Comparison of ENCODE assay signal across 8 cellular contexts in genomic region chr6:28105286-28105685, GRCh38. TPM values are rescaled to one million over a fixed set of nuclear protein-coding genes. Genes with fewer than 3 reads are reported as not detected.
A peak's percentile ranks its signal among the peaks of the same experiment; 100 is the strongest.
DNase-seq lines count a peak whose midpoint lies in the region; ATAC-seq, FAIRE-seq and TF ChIP-seq lines count a peak whose summit lies in the region.

No MANE protein-coding gene starts in this region.

- H3K27ac ChIP-seq in ACC112 (ENCODE audit: low read depth, low read length) (no peak overlapping the region), thyroid gland (peak overlapping the region in 2 of 3 donors; percentile 88 to 90), small intestine (ENCODE audit: low read depth in 1 of 2, low read length in 1 of 2) (peak overlapping the region in 1 of 2 donors; percentile 84)

- DNase-seq in NCI-H2227 (lab: John Stamatoyannopoulos, UW; ENCODE audit: unreplicated experiment) (peak; percentile 37), astrocyte of the spinal cord (ENCODE audit: low read depth, low spot score) (no peak), kidney glomerular epithelial cell (lab: John Stamatoyannopoulos, UW) (peak; percentile 40), thyroid gland (no peak), small intestine (no peak), GM12892 (ENCODE audit: insufficient read length) (no peak)

- intact Hi-C loops in thyroid gland (cut with DNase I), result no loop called here

- H3K36me3 ChIP-seq in ACC112 (ENCODE audit: insufficient read depth, low read length) (no peaks in the 10 kb centered on the region), thyroid gland (no peaks in the 10 kb centered on the region), small intestine (ENCODE audit: control insufficient read depth in 2 of 2, insufficient read depth in 2 of 2, low read length in 2 of 2) (no peaks in the 10 kb centered on the region)

- 28 to 33% methylated on average over 4 of the region's 4 CpGs for WGBS in thyroid gland, 2 donors
- WGBS in small intestine, 3 donors, result 17 to 27% (median 21%) methylated on average over 4 of the region's 4 CpGs

- H3K27me3 ChIP-seq in ACC112 (ENCODE audit: insufficient read depth, low read length), result 0 out of 2 replicates have a peak, but pooled peaks cover 6% of the 10 kb centered on the region
- no peaks in the 10 kb centered on the region for H3K27me3 ChIP-seq in thyroid gland
- H3K27me3 ChIP-seq in small intestine (ENCODE audit: control insufficient read depth in 2 of 2, insufficient read depth in 2 of 2, low read length in 2 of 2), result no peaks in the 10 kb centered on the region

- H3K9me3 ChIP-seq in thyroid gland (no peaks in the 10 kb centered on the region), small intestine (ENCODE audit: control insufficient read depth, low read depth) (no peaks in the 10 kb centered on the region)

- TF ChIP-seq CTCF in astrocyte of the spinal cord (IDR thresholded peaks at IDR 0.05; ENCODE audit: low read depth, low read length) (no peak), thyroid gland (IDR thresholded peaks at IDR 0.05) (no peak)

- H3K4me3 ChIP-seq in ACC112 (ENCODE audit: low read depth, low read length) (peak overlapping the region; percentile 80), astrocyte of the spinal cord (ENCODE audit: low read depth, low read length) (peak overlapping the region; percentile 68), thyroid gland (replicated peaks in 1 of 3) (peak overlapping the region; percentile 42 to 79 (median 59)), small intestine (ENCODE audit: low read depth in 1 of 2, low read length in 2 of 2) (peak overlapping the region in 1 of 2 donors; percentile 74)

- FAIRE-seq in small intestine (lab: Jason Lieb, UNC), result no peak
- FAIRE-seq in GM12892 (lab: Jason Lieb, UNC), result no peak

- H3K4me1 ChIP-seq in ACC112 (ENCODE audit: control insufficient read depth, insufficient read depth, low read length, unreplicated experiment), result no peaks in the 10 kb centered on the region
- peaks cover 0 to 3% of the 10 kb centered on the region in 2 donors for H3K4me1 ChIP-seq in thyroid gland
- no peaks in the 10 kb centered on the region for H3K4me1 ChIP-seq in small intestine (ENCODE audit: control insufficient read depth in 2 of 2, insufficient read depth in 1 of 2, low read depth in 1 of 2, low read length in 1 of 2)

- ATAC-seq in GM18505 (IDR thresholded peaks at IDR 0.05; ENCODE audit: unreplicated experiment), result peak; percentile 20

- H2AFZ ChIP-seq in ACC112 (ENCODE audit: low read length, unreplicated experiment), result peak overlapping the region; percentile 95

- H3K79me2 ChIP-seq in ACC112 (ENCODE audit: control insufficient read depth, insufficient read depth, low read length, unreplicated experiment), result no peaks in the 10 kb centered on the region

- TF ChIP-seq POLR2A in GM18505 (IDR thresholded peaks at IDR 0.05; ENCODE audit: borderline replicate concordance, extremely low read depth, insufficient read depth, insufficient read length) (no peak), thyroid gland (IDR thresholded peaks at IDR 0.05) (no peak), GM12892 (IDR thresholded peaks at IDR 0.05; ENCODE audit: low read depth, low read length) (no peak)

- in situ Hi-C loops in astrocyte of the spinal cord (cut with HindIII; ENCODE audit: low sequenced_read_pairs), result no loop called here

RNA-seq across cellular contexts. Expression of gene ZSCAN16, which starts 19.1 kb away (rescaled TPM):
- 1 to 10 TPM; 5.8 to 7.9 (median 7.4) TPM for total RNA-seq in thyroid gland
- 10 to 100 TPM in 2 of 3 donors, 1 to 10 TPM in 1; 8.6 to 15.4 (median 11.3) TPM for polyA plus RNA-seq in small intestine
- 3.2 TPM for polyA plus RNA-seq in GM12892 (2012; ENCODE audit: missing spikeins)

RNA-seq across cellular contexts. Expression of gene ZNF165, which starts 24.9 kb away (rescaled TPM):
- 1 to 10 TPM; 1.7 to 5.3 (median 4.0) TPM for total RNA-seq in thyroid gland
- polyA plus RNA-seq in small intestine, result 1 to 10 TPM; 2.7 to 4.3 (median 4.1) TPM
- polyA plus RNA-seq in GM12892 (2012; ENCODE audit: missing spikeins), result 1.9 TPM

RNA-seq across cellular contexts. Expression of gene ZKSCAN8, which starts 36.4 kb away (rescaled TPM):
- 10 to 100 TPM; 21.5 to 44.2 (median 26.8) TPM for total RNA-seq in thyroid gland
- 1 to 10 TPM; 1.1 to 3.0 (median 1.6) TPM for polyA plus RNA-seq in small intestine
- polyA plus RNA-seq in GM12892 (2012; ENCODE audit: missing spikeins), result 8.2 TPM

Comparison
In these comparisons a context has a peak if more than half of its experiments do, and no peak if none do; other contexts are left out.
1. DNase-seq: peak in NCI-H2227 (single experiment) and kidney glomerular epithelial cell (single experiment); none in astrocyte of the spinal cord (single experiment), thyroid gland (0 of 2), small intestine (single experiment) and GM12892 (single experiment).